22 cellular contexts compared by ENCODE assay signal in genomic region chr9:3887121-3887797, GRCh38.
DNase-seq lines count a peak whose midpoint lies in the region; ATAC-seq, FAIRE-seq and TF ChIP-seq lines count a peak whose summit lies in the region.
"Had no signal": no experiment of that assay in that cellular context is flagged by ENCODE, and none has a peak within 500 bp of the region (broad histone marks: within the 10 kb centered on the region; RNA-seq: fewer than 3 reads in every experiment).

No MANE protein-coding gene starts in this region.

- H3K27ac Mint-ChIP-seq in type B pancreatic cell = no peak overlapping the region
- H3K27ac Mint-ChIP-seq: CD4-positive, CD25-positive, alpha-beta regulatory T cell; immature natural killer cell; mesothelial cell of epicardium; T-helper 1 cell treated with Interleukin-12 subunit alpha and Interleukin-12 subunit beta and Interleukin-4 antibody, amounts not matched to agents 30 μg/mL and 1 μg/mL, for 36 hours had no signal

- TF ChIP-seq CTCF in bronchial epithelial cell (IDR thresholded peaks at IDR 0.05; ENCODE audit: insufficient read depth, low read length, severe bottlenecking) = no peak
- no peak for TF ChIP-seq CTCF in type B pancreatic cell (conservative IDR thresholded peaks at IDR 0.05)

- no peaks in the 10 kb centered on the region for H3K9me3 Mint-ChIP-seq in type B pancreatic cell
- H3K9me3 Mint-ChIP-seq: CD4-positive, CD25-positive, alpha-beta regulatory T cell; immature natural killer cell; mesothelial cell of epicardium; T-helper 1 cell treated with Interleukin-12 subunit alpha and Interleukin-12 subunit beta and Interleukin-4 antibody, amounts not matched to agents 30 μg/mL and 1 μg/mL, for 36 hours had no signal

- peaks cover 11% of the 10 kb centered on the region for H3K4me1 Mint-ChIP-seq in type B pancreatic cell (ENCODE audit: unreplicated experiment)
- H3K4me1 Mint-ChIP-seq: CD4-positive, CD25-positive, alpha-beta regulatory T cell; immature natural killer cell; mesothelial cell of epicardium had no signal

- H3K4me3 ChIP-seq in bronchial epithelial cell (ENCODE audit: low read depth, low read length) = no peak overlapping the region
- H3K4me3 ChIP-seq: ascending aorta, colonic mucosa, GM12878, sigmoid colon, transverse colon had no signal

- peak overlapping the region; percentile 20 for H3K4me3 Mint-ChIP-seq in type B pancreatic cell
- H3K4me3 Mint-ChIP-seq: CD4-positive, CD25-positive, alpha-beta regulatory T cell; immature natural killer cell; mesothelial cell of epicardium; T-helper 1 cell treated with Interleukin-12 subunit alpha and Interleukin-12 subunit beta and Interleukin-4 antibody, amounts not matched to agents 30 μg/mL and 1 μg/mL, for 36 hours had no signal

- H3K36me3 ChIP-seq in bronchial epithelial cell (ENCODE audit: control insufficient read depth, insufficient read depth, low read length) = no peaks in the 10 kb centered on the region
- H3K36me3 ChIP-seq: ascending aorta, colonic mucosa, sigmoid colon, transverse colon had no signal

- H3K27me3 ChIP-seq in bronchial epithelial cell (ENCODE audit: control insufficient read depth, insufficient read depth, low read length) = no peaks in the 10 kb centered on the region
- H3K27me3 ChIP-seq: ascending aorta, colonic mucosa, sigmoid colon, transverse colon had no signal

- H3K36me3 Mint-ChIP-seq in type B pancreatic cell = no peaks in the 10 kb centered on the region
- H3K36me3 Mint-ChIP-seq: CD4-positive, CD25-positive, alpha-beta regulatory T cell; immature natural killer cell; mesothelial cell of epicardium had no signal

- ATAC-seq in GM18517 (IDR thresholded peaks at IDR 0.05; ENCODE audit: unreplicated experiment) = no peak
- ATAC-seq: GM12878 had no signal

- peak; percentile 29 for DNase-seq in DMS53 (lab: John Stamatoyannopoulos, UW)
- no peak for DNase-seq in DMS53 treated with DMSO at 0.1 percent for 48 hours (lab: John Stamatoyannopoulos, UW; ENCODE audit: unreplicated experiment)
- DNase-seq in NCI-H2227 (lab: John Stamatoyannopoulos, UW; ENCODE audit: unreplicated experiment) = peak; percentile 44
- DNase-seq in bronchial epithelial cell (ENCODE audit: low read depth) = peak; percentile 42
- DNase-seq in type B pancreatic cell (ENCODE audit: extremely low spot score, unreplicated experiment) = no peak
- DNase-seq in AG20443 (ENCODE audit: low spot score) = no peak
- DNase-seq in SHP77 treated with DMSO at 0.1 percent for 48 hours (lab: John Stamatoyannopoulos, UW) = no peak
- DNase-seq: activated CD4-positive, CD25-positive, alpha-beta regulatory T cell; activated naive CD4-positive, alpha-beta T cell; CD4-positive, CD25-positive, alpha-beta regulatory T cell; colonic mucosa; immature natural killer cell; NK-92 treated with Interleukin-12 subunit alpha and Interleukin-12 subunit beta, amount 100 ng/mL, for 24 hours; nucleus accumbens; sigmoid colon; stimulated activated CD4-positive, alpha-beta T cell treated with anti-CD3 and anti-CD28 coated beads, Interleukin-4, amount 100 ng/mL, for 1 hour; transverse colon had no signal

- FAIRE-seq in bronchial epithelial cell (lab: Jason Lieb, UNC) = no peak

- peaks cover 4% of the 10 kb centered on the region for H3K27me3 Mint-ChIP-seq in type B pancreatic cell
- H3K27me3 Mint-ChIP-seq: CD4-positive, CD25-positive, alpha-beta regulatory T cell had no signal

Comparison
In these comparisons a context has a peak if more than half of its experiments do, and no peak if none do; other contexts are left out.
1. DNase-seq: peak in DMS53 (single experiment), NCI-H2227 (single experiment) and bronchial epithelial cell (single experiment); none in DMS53 treated with DMSO at 0.1 percent for 48 hours (single experiment), type B pancreatic cell (single experiment), AG20443 (single experiment) and SHP77 treated with DMSO at 0.1 percent for 48 hours (single experiment).